Comparison of ENCODE assay signal across 1 cellular context in genomic region chr3:148643389-148643840, GRCh38.
A peak's percentile ranks its signal among the peaks of the same experiment; 100 is the strongest.
TF ChIP-seq lines count a peak whose summit lies in the region.

No MANE protein-coding gene starts in this region.

TF ChIP-seq in A549, 52 proteins besides CTCF, POLR2A, EP300 and RAD21 (continued from another document):
- TF ChIP-seq PBX3 (IDR thresholded peaks at IDR 0.05) (no peak), RNF2 (IDR thresholded peaks at IDR 0.05; ENCODE audit: borderline replicate concordance, low read depth) (no peak), RCOR1 (IDR thresholded peaks at IDR 0.05; ENCODE audit: low read depth, low read length) (no peak), HOXA7 (CRISPR knock-in tag; IDR thresholded peaks at IDR 0.05) (no peak), ESRRA (IDR thresholded peaks at IDR 0.05; ENCODE audit: borderline replicate concordance, low read length) (no peak), MAFK (IDR thresholded peaks at IDR 0.05; ENCODE audit: partially characterized antibody) (peak; percentile 99), HES2 (IDR thresholded peaks at IDR 0.05) (no peak), ELK1 (IDR thresholded peaks at IDR 0.05; ENCODE audit: low read depth, low read length) (no peak), E2F6 (IDR thresholded peaks at IDR 0.05; ENCODE audit: borderline replicate concordance, low read depth) (no peak), FOSL2 (IDR thresholded peaks at IDR 0.05) (no peak), FOSL2 (CRISPR knock-in tag; IDR thresholded peaks at IDR 0.05) (peak; percentile 54), FOXS1 (CRISPR knock-in tag; IDR thresholded peaks at IDR 0.05) (0 out of 2 replicates have a peak, but pooled peaks have one; percentile 0), REST (IDR thresholded peaks at IDR 0.05) (no peak), HOXB13 (CRISPR knock-in tag; IDR thresholded peaks at IDR 0.05; ENCODE audit: low read depth) (no peak), CHD4 (IDR thresholded peaks at IDR 0.05; ENCODE audit: borderline replicate concordance) (no peak), ATOH8 (CRISPR knock-in tag; IDR thresholded peaks at IDR 0.05; ENCODE audit: low read depth) (no peak), CEBPB (IDR thresholded peaks at IDR 0.05) (peak in 1 of 2 experiments; percentile 64; a peak in 2 of 4 replicates), KDM1A (IDR thresholded peaks at IDR 0.05; ENCODE audit: low read depth) (no peak), JUNB (IDR thresholded peaks at IDR 0.05) (peak; percentile 13; the same call in 1 of the 2 replicates), HDAC2 (IDR thresholded peaks at IDR 0.05) (no peak), NFE2L2 (conservative IDR thresholded peaks at IDR 0.05; ENCODE audit: low read length) (peak; percentile 99), MAZ (IDR thresholded peaks at IDR 0.05; ENCODE audit: borderline replicate concordance, low read depth, low read length) (no peak), GATA3 (IDR thresholded peaks at IDR 0.05; ENCODE audit: borderline replicate concordance) (peak; percentile 55; the same call in 1 of the 2 replicates), ZFP36 (IDR thresholded peaks at IDR 0.05; ENCODE audit: borderline replicate concordance, partially characterized antibody) (no peak)
